ENCODE assay signal across 18 cellular contexts in genomic region chr7:150307904-150308303, GRCh38. TPM values are rescaled to one million over a fixed set of nuclear protein-coding genes. Genes with fewer than 3 reads are reported as not detected.
DNase-seq lines count a peak whose midpoint lies in the region; ATAC-seq, FAIRE-seq and TF ChIP-seq lines count a peak whose summit lies in the region.
"Had no signal": no experiment of that assay in that cellular context is flagged by ENCODE, and none has a peak within 500 bp of the region (broad histone marks: within the 10 kb centered on the region; RNA-seq: fewer than 3 reads in every experiment).

No MANE protein-coding gene starts in this region.

- H3K27ac Mint-ChIP-seq in astrocyte (ENCODE audit: unreplicated experiment): peak overlapping the region; percentile 1

- 29% methylated on average over 9 of the region's 9 CpGs for WGBS in A549 (ENCODE audit: missing lambda C conversion rate)

- no peaks in the 10 kb centered on the region for H3K4me1 ChIP-seq in A549
- peaks cover 2% of the 10 kb centered on the region for H3K4me1 ChIP-seq in astrocyte (ENCODE audit: insufficient read depth, low read length)

- TF ChIP-seq RAD21 in A549 (conservative IDR thresholded peaks at IDR 0.05 in 1 of 2, IDR thresholded peaks at IDR 0.05 in 1 of 2): no peak

- H3K9me3 ChIP-seq in A549 (no peaks in the 10 kb centered on the region), astrocyte (ENCODE audit: insufficient read depth, low read depth, low read length) (no peaks in the 10 kb centered on the region)
- H3K9me3 ChIP-seq: HAP-1 had no signal

- H3K36me3 Mint-ChIP-seq in astrocyte (ENCODE audit: low read depth, unreplicated experiment): no peaks in the 10 kb centered on the region

- no peak for TF ChIP-seq EP300 in A549 (IDR thresholded peaks at IDR 0.05)

- POLR2A ChIA-PET in A549 (lab: Yijun Ruan, JAX): no interaction called here

- no peaks in the 10 kb centered on the region for H3K9me3 Mint-ChIP-seq in astrocyte (ENCODE audit: unreplicated experiment)

- no peaks in the 10 kb centered on the region for H3K27me3 ChIP-seq in astrocyte (ENCODE audit: insufficient read depth, low read length)
- H3K27me3 ChIP-seq: BLaER1 treated with 17β-estradiol and CSF1 and Interleukin-3, amounts not matched to agents 10 nM and 100 nM had no signal

- H3K4me1 Mint-ChIP-seq in astrocyte (ENCODE audit: low read depth, unreplicated experiment): peaks cover 15% of the 10 kb centered on the region

- CTCF ChIA-PET in A549 (lab: Yijun Ruan, JAX): interaction anchor here (1.0 kb wide), 1 partner anchor 10 kb away, joined by 3 read pairs; no protein-coding TSS in a partner anchor

- TF ChIP-seq POLR2A in A549 (IDR thresholded peaks at IDR 0.05; ENCODE audit: low read length): no peak

- DNase-seq in A549 (ENCODE audit: low read depth in 1 of 2, low spot score in 1 of 2) (no peak), HK-2 (ENCODE audit: unreplicated experiment) (peak; percentile 69), astrocyte (ENCODE audit: low read depth) (no peak), mesenteric fat pad (ENCODE audit: low spot score) (peak; percentile 6), HCEC 1CT (no peak), DMS79 (lab: John Stamatoyannopoulos, UW) (no peak)
- DNase-seq: 8988T, MM.1S, NCI-H1092 treated with DMSO at 0.1 percent for 48 hours, NCI-H2081 treated with DMSO at 0.1 percent for 48 hours, NCI-H510A, NCI-H774, PC-3 had no signal

- peak overlapping the region; percentile 23 for H3K4me3 Mint-ChIP-seq in astrocyte (ENCODE audit: unreplicated experiment)

- H3K4me2 ChIP-seq in A549 (peak overlapping the region; percentile 1; the same call in 1 of the 3 replicates), astrocyte (ENCODE audit: low read length) (no peak overlapping the region)

- TF ChIP-seq CTCF in A549 (IDR thresholded peaks at IDR 0.05): no peak
- no peak for TF ChIP-seq CTCF in astrocyte (IDR thresholded peaks at IDR 0.05; ENCODE audit: insufficient read depth, low read depth, low read length)

- no peaks in the 10 kb centered on the region for H4K20me1 ChIP-seq in astrocyte (ENCODE audit: insufficient read depth, low read length)
- H4K20me1 ChIP-seq: BLaER1 treated with 17β-estradiol and CSF1 and Interleukin-3, amounts not matched to agents 10 nM and 100 nM had no signal

- no peaks in the 10 kb centered on the region for H3K36me3 ChIP-seq in astrocyte (ENCODE audit: insufficient read depth, low read length)
- H3K36me3 ChIP-seq: BLaER1 treated with 17β-estradiol and CSF1 and Interleukin-3, amounts not matched to agents 10 nM and 100 nM; HAP-1 had no signal

- H3K27ac ChIP-seq in A549: no peak overlapping the region
- H3K27ac ChIP-seq in astrocyte (ENCODE audit: low read depth, low read length): no peak overlapping the region
- H3K27ac ChIP-seq: BLaER1 treated with 17β-estradiol and CSF1 and Interleukin-3, amounts not matched to agents 10 nM and 100 nM had no signal

- FAIRE-seq in A549 (lab: Jason Lieb, UNC) (no peak), astrocyte (lab: Jason Lieb, UNC) (no peak)

- ATAC-seq in A549: no peak
- no peak for ATAC-seq in HG03457 (IDR thresholded peaks at IDR 0.05; ENCODE audit: unreplicated experiment)
- no peak for ATAC-seq in GM21390 (IDR thresholded peaks at IDR 0.05; ENCODE audit: unreplicated experiment)
- ATAC-seq: PC-3 had no signal

- no peak overlapping the region for H3K9ac ChIP-seq in astrocyte (ENCODE audit: low read length)
- H3K9ac ChIP-seq: BLaER1 treated with 17β-estradiol and CSF1 and Interleukin-3, amounts not matched to agents 10 nM and 100 nM had no signal

- no peak overlapping the region for H3K4me3 ChIP-seq in A549
- H3K4me3 ChIP-seq in astrocyte (ENCODE audit: insufficient read depth, low read depth, low read length): no peak overlapping the region
- H3K4me3 ChIP-seq: BLaER1 treated with 17β-estradiol and CSF1 and Interleukin-3, amounts not matched to agents 10 nM and 100 nM; HAP-1 had no signal

- H3K79me2 ChIP-seq in astrocyte (ENCODE audit: insufficient read depth, low read length): no peaks in the 10 kb centered on the region

- H2AFZ ChIP-seq in astrocyte (ENCODE audit: low read depth, low read length): no peak overlapping the region

- H3K27me3 Mint-ChIP-seq in astrocyte (ENCODE audit: low read depth, unreplicated experiment): no peaks in the 10 kb centered on the region

TF ChIP-seq in A549, 52 proteins besides CTCF, POLR2A, EP300 and RAD21:
- TF ChIP-seq ZSCAN20 (CRISPR knock-in tag; IDR thresholded peaks at IDR 0.05) (no peak), EHF (CRISPR knock-in tag; IDR thresholded peaks at IDR 0.05) (no peak), SMC3 (IDR thresholded peaks at IDR 0.05) (no peak), RCOR1 (IDR thresholded peaks at IDR 0.05; ENCODE audit: low read depth, low read length) (no peak), HDAC2 (IDR thresholded peaks at IDR 0.05) (no peak), GATA3 (IDR thresholded peaks at IDR 0.05; ENCODE audit: borderline replicate concordance) (no peak), RNF2 (IDR thresholded peaks at IDR 0.05; ENCODE audit: borderline replicate concordance, low read depth) (no peak), ESRRA (IDR thresholded peaks at IDR 0.05; ENCODE audit: borderline replicate concordance, low read length) (no peak), FOXS1 (CRISPR knock-in tag; IDR thresholded peaks at IDR 0.05) (no peak), POLR2AphosphoS2 (conservative IDR thresholded peaks at IDR 0.05; ENCODE audit: low read length) (no peak), HOXB13 (CRISPR knock-in tag; IDR thresholded peaks at IDR 0.05; ENCODE audit: low read depth) (no peak), CHD4 (IDR thresholded peaks at IDR 0.05; ENCODE audit: borderline replicate concordance) (no peak), KDM5A (IDR thresholded peaks at IDR 0.05) (no peak), ZC3H11A (IDR thresholded peaks at IDR 0.05) (no peak), JUN (IDR thresholded peaks at IDR 0.05) (no peak), EHMT2 (IDR thresholded peaks at IDR 0.05; ENCODE audit: low read depth) (no peak)
- TF ChIP-seq, protein P1, sequence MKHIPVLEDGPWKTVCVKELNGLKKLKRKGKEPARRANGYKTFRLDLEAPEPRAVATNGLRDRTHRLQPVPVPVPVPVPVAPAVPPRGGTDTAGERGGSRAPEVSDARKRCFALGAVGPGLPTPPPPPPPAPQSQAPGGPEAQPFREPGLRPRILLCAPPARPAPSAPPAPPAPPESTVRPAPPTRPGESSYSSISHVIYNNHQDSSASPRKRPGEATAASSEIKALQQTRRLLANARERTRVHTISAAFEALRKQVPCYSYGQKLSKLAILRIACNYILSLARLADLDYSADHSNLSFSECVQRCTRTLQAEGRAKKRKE (CRISPR knock-in tag; IDR thresholded peaks at IDR 0.05; ENCODE audit: low read depth): no peak
- TF ChIP-seq, protein P2, sequence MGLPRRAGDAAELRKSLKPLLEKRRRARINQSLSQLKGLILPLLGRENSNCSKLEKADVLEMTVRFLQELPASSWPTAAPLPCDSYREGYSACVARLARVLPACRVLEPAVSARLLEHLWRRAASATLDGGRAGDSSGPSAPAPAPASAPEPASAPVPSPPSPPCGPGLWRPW (IDR thresholded peaks at IDR 0.05): no peak
- TF ChIP-seq, protein P3, sequence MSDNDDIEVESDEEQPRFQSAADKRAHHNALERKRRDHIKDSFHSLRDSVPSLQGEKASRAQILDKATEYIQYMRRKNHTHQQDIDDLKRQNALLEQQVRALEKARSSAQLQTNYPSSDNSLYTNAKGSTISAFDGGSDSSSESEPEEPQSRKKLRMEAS (IDR thresholded peaks at IDR 0.05): no peak

RNA-seq across cellular contexts. Expression of gene LRRC61, which starts 15.3 kb away (rescaled TPM):
- polyA plus RNA-seq in A549 (2011; rRNA removed): 0.22 and 0.46 TPM in 2 replicates
- 0.19 and 0.21 TPM in 2 replicates for polyA plus RNA-seq in A549 (2012; cell fraction: cytosol; rRNA removed)
- polyA plus RNA-seq in A549 (2012; cell fraction: nucleus; rRNA removed): 0.17 and 0.27 TPM in 2 replicates
- 0.10 to 0.47 TPM (median 0.19 TPM) in 3 replicates for polyA plus RNA-seq in A549 (2017; fragmentation: RNase III; extraction: RNeasy Plus Mini Kit Qiagen cat#74134 plus additional on column Dnase treatment)
- polyA minus RNA-seq in A549 (2011; rRNA and poly(A)+ RNA removed): 0.24 and 0.29 TPM in 2 replicates
- total RNA-seq in astrocyte: 0.24 and 0.45 TPM in 2 replicates
- 3.9 TPM for total RNA-seq in mesenteric fat pad
- total RNA-seq: SK-MEL-5 had no signal

RNA-seq across cellular contexts. Expression of gene ACTR3C, which starts 15.4 kb away (rescaled TPM):
- 0.40 and 0.43 TPM in 2 replicates for polyA plus RNA-seq in A549 (2011; rRNA removed)
- polyA plus RNA-seq in A549 (2012; cell fraction: cytosol; rRNA removed): 0.09 TPM in 1 of 2 replicates, not detected in the other
- 0.01 and 0.04 TPM in 2 replicates for polyA plus RNA-seq in A549 (2012; cell fraction: nucleus; rRNA removed)
- polyA plus RNA-seq in A549 (2017; fragmentation: RNase III; extraction: RNeasy Plus Mini Kit Qiagen cat#74134 plus additional on column Dnase treatment): 0.43 to 0.58 TPM (median 0.54 TPM) in 3 replicates
- 0.34 and 0.87 TPM in 2 replicates for polyA minus RNA-seq in A549 (2011; rRNA and poly(A)+ RNA removed)
- 0.25 TPM in 1 of 2 replicates, not detected in the other for total RNA-seq in astrocyte
- total RNA-seq in mesenteric fat pad: 2.6 TPM
- total RNA-seq: SK-MEL-5 had no signal

RNA-seq across cellular contexts. Expression of gene RARRES2, which starts 33.5 kb away (rescaled TPM):
- polyA plus RNA-seq in A549 (2011; rRNA removed) (not detected in 2 replicates), A549 (2017; fragmentation: RNase III; extraction: RNeasy Plus Mini Kit Qiagen cat#74134 plus additional on column Dnase treatment) (0.11 TPM in 1 of 3 replicates, not detected in the others)
- polyA plus RNA-seq in A549 (2012; cell fraction: cytosol; rRNA removed): not detected in 2 replicates
- polyA plus RNA-seq in A549 (2012; cell fraction: nucleus; rRNA removed): not detected in 2 replicates
- not detected in 2 replicates for polyA minus RNA-seq in A549 (2011; rRNA and poly(A)+ RNA removed)
- total RNA-seq in astrocyte (19.4 and 21.7 TPM in 2 replicates), mesenteric fat pad (210 TPM)
- total RNA-seq: SK-MEL-5 had no signal

Comparison
In these comparisons a context has a peak if more than half of its experiments do, and no peak if none do; other contexts are left out.
1. DNase-seq: peak in HK-2 (single experiment) and mesenteric fat pad (single experiment); none in A549 (0 of 2), astrocyte (single experiment), HCEC 1CT (single experiment) and DMS79 (single experiment).